In the genomic region with DNA sequence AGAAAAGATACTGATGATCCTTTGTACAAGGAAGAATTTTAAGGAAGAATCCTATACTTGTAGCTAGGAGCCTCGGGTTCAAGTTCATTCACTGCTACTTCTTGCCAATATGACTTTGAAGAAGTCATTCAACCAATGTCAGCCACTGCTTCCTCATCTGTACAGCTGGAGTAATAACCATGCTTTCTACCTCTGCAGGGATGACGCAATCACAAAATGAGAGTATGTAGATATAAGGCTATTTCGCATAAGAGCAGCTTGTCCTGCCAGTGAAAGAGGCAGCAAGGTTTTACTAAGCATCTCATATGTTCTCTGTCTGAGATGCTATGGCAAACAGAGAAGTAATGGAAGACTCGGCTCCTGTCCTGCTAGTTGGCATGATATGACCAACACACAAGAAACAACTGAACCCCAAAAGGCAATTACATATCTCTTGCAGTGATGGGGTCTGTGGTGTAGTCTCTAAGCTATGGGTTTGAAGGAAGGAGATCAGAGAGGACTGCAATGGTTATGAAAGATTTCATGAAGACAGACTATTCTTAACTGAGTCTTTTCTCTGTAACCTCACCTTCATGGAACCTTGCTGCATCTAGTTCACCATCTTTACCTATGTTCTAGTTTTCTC, we compare ENCODE assay signal across 1 cellular context.
TF ChIP-seq lines count a peak whose summit lies in the region.

No MANE protein-coding gene starts in this region.

TF ChIP-seq in K562, 482 proteins besides CTCF, POLR2A, EP300 and RAD21 (continues in another document):
- TF ChIP-seq ZNF551 (CRISPR knock-in tag; IDR thresholded peaks at IDR 0.05) (no peak), EP400 (IDR thresholded peaks at IDR 0.05) (peak; percentile 53), ESRRA (IDR thresholded peaks at IDR 0.05; ENCODE audit: borderline replicate concordance, low read depth) (0 out of 2 replicates have a peak, but pooled peaks have one; percentile 32), DMBX1 (CRISPR knock-in tag; IDR thresholded peaks at IDR 0.05; ENCODE audit: borderline replicate concordance) (no peak), CTBP1 (IDR thresholded peaks at IDR 0.05; ENCODE audit: borderline replicate concordance) (0 out of 2 replicates have a peak, but pooled peaks have one; percentile 22), CEBPG (CRISPR knock-in tag; IDR thresholded peaks at IDR 0.05) (peak; percentile 92), CEBPG (tag; conservative IDR thresholded peaks at IDR 0.05 in 1 of 2, IDR thresholded peaks at IDR 0.05 in 1 of 2) (peak; percentile 98 to 99), MTA3 (IDR thresholded peaks at IDR 0.05; ENCODE audit: borderline replicate concordance) (no peak), JUND (IDR thresholded peaks at IDR 0.05; ENCODE audit: borderline replicate concordance, low read depth, low read length) (peak; percentile 88), JUND (tag; IDR thresholded peaks at IDR 0.05; ENCODE audit: borderline replicate concordance, low read depth, low read length) (peak; percentile 84), JUNB (CRISPR knock-in tag; conservative IDR thresholded peaks at IDR 0.05) (peak; percentile 40; the same call in 1 of the 2 replicates), POLR2G (IDR thresholded peaks at IDR 0.05; ENCODE audit: low read depth, low read length) (no peak), PTRF (tag; IDR thresholded peaks at IDR 0.05) (no peak), IFI16 (CRISPR knock-in tag; IDR thresholded peaks at IDR 0.05) (no peak), ZNF431 (CRISPR knock-in tag; IDR thresholded peaks at IDR 0.05) (no peak), GATAD2A (IDR thresholded peaks at IDR 0.05) (no peak), NR3C1 (CRISPR knock-in tag; IDR thresholded peaks at IDR 0.05) (no peak), RBM17 (IDR thresholded peaks at IDR 0.05; ENCODE audit: borderline replicate concordance, low read depth, low read length) (no peak)
- TF ChIP-seq, protein P1, sequence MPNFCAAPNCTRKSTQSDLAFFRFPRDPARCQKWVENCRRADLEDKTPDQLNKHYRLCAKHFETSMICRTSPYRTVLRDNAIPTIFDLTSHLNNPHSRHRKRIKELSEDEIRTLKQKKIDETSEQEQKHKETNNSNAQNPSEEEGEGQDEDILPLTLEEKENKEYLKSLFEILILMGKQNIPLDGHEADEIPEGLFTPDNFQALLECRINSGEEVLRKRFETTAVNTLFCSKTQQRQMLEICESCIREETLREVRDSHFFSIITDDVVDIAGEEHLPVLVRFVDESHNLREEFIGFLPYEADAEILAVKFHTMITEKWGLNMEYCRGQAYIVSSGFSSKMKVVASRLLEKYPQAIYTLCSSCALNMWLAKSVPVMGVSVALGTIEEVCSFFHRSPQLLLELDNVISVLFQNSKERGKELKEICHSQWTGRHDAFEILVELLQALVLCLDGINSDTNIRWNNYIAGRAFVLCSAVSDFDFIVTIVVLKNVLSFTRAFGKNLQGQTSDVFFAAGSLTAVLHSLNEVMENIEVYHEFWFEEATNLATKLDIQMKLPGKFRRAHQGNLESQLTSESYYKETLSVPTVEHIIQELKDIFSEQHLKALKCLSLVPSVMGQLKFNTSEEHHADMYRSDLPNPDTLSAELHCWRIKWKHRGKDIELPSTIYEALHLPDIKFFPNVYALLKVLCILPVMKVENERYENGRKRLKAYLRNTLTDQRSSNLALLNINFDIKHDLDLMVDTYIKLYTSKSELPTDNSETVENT (CRISPR knock-in tag; IDR thresholded peaks at IDR 0.05): no peak
- TF ChIP-seq, protein P2, sequence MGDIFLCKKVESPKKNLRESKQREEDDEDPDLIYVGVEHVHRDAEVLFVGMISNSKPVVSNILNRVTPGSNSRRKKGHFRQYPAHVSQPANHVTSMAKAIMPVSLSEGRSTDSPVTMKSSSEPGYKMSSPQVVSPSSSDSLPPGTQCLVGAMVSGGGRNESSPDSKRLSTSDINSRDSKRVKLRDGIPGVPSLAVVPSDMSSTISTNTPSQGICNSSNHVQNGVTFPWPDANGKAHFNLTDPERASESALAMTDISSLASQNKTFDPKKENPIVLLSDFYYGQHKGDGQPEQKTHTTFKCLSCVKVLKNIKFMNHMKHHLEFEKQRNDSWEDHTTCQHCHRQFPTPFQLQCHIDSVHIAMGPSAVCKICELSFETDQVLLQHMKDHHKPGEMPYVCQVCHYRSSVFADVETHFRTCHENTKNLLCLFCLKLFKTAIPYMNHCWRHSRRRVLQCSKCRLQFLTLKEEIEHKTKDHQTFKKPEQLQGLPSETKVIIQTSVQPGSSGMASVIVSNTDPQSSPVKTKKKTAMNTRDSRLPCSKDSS (IDR thresholded peaks at IDR 0.05; ENCODE audit: low read depth, partially characterized antibody): no peak
- TF ChIP-seq, protein P3, sequence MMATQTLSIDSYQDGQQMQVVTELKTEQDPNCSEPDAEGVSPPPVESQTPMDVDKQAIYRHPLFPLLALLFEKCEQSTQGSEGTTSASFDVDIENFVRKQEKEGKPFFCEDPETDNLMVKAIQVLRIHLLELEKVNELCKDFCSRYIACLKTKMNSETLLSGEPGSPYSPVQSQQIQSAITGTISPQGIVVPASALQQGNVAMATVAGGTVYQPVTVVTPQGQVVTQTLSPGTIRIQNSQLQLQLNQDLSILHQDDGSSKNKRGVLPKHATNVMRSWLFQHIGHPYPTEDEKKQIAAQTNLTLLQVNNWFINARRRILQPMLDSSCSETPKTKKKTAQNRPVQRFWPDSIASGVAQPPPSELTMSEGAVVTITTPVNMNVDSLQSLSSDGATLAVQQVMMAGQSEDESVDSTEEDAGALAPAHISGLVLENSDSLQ (IDR thresholded peaks at IDR 0.05): no peak
- TF ChIP-seq, protein P4, sequence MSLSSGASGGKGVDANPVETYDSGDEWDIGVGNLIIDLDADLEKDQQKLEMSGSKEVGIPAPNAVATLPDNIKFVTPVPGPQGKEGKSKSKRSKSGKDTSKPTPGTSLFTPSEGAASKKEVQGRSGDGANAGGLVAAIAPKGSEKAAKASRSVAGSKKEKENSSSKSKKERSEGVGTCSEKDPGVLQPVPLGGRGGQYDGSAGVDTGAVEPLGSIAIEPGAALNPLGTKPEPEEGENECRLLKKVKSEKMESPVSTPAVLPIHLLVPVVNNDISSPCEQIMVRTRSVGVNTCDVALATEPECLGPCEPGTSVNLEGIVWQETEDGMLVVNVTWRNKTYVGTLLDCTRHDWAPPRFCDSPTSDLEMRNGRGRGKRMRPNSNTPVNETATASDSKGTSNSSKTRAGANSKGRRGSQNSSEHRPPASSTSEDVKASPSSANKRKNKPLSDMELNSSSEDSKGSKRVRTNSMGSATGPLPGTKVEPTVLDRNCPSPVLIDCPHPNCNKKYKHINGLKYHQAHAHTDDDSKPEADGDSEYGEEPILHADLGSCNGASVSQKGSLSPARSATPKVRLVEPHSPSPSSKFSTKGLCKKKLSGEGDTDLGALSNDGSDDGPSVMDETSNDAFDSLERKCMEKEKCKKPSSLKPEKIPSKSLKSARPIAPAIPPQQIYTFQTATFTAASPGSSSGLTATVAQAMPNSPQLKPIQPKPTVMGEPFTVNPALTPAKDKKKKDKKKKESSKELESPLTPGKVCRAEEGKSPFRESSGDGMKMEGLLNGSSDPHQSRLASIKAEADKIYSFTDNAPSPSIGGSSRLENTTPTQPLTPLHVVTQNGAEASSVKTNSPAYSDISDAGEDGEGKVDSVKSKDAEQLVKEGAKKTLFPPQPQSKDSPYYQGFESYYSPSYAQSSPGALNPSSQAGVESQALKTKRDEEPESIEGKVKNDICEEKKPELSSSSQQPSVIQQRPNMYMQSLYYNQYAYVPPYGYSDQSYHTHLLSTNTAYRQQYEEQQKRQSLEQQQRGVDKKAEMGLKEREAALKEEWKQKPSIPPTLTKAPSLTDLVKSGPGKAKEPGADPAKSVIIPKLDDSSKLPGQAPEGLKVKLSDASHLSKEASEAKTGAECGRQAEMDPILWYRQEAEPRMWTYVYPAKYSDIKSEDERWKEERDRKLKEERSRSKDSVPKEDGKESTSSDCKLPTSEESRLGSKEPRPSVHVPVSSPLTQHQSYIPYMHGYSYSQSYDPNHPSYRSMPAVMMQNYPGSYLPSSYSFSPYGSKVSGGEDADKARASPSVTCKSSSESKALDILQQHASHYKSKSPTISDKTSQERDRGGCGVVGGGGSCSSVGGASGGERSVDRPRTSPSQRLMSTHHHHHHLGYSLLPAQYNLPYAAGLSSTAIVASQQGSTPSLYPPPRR (CRISPR knock-in tag; IDR thresholded peaks at IDR 0.05; ENCODE audit: borderline replicate concordance): no peak
- TF ChIP-seq, protein P5, sequence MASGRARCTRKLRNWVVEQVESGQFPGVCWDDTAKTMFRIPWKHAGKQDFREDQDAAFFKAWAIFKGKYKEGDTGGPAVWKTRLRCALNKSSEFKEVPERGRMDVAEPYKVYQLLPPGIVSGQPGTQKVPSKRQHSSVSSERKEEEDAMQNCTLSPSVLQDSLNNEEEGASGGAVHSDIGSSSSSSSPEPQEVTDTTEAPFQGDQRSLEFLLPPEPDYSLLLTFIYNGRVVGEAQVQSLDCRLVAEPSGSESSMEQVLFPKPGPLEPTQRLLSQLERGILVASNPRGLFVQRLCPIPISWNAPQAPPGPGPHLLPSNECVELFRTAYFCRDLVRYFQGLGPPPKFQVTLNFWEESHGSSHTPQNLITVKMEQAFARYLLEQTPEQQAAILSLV (tag; IDR thresholded peaks at IDR 0.05): peak; percentile 77
- TF ChIP-seq, protein P6, sequence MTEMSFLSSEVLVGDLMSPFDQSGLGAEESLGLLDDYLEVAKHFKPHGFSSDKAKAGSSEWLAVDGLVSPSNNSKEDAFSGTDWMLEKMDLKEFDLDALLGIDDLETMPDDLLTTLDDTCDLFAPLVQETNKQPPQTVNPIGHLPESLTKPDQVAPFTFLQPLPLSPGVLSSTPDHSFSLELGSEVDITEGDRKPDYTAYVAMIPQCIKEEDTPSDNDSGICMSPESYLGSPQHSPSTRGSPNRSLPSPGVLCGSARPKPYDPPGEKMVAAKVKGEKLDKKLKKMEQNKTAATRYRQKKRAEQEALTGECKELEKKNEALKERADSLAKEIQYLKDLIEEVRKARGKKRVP (CRISPR knock-in tag; IDR thresholded peaks at IDR 0.05): peak; percentile 94
- TF ChIP-seq, protein P7, sequence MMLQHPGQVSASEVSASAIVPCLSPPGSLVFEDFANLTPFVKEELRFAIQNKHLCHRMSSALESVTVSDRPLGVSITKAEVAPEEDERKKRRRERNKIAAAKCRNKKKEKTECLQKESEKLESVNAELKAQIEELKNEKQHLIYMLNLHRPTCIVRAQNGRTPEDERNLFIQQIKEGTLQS (IDR thresholded peaks at IDR 0.05): peak; percentile 99
- TF ChIP-seq, protein P7 (CRISPR knock-in tag; conservative IDR thresholded peaks at IDR 0.05): peak; percentile 87
- TF ChIP-seq, protein P8, sequence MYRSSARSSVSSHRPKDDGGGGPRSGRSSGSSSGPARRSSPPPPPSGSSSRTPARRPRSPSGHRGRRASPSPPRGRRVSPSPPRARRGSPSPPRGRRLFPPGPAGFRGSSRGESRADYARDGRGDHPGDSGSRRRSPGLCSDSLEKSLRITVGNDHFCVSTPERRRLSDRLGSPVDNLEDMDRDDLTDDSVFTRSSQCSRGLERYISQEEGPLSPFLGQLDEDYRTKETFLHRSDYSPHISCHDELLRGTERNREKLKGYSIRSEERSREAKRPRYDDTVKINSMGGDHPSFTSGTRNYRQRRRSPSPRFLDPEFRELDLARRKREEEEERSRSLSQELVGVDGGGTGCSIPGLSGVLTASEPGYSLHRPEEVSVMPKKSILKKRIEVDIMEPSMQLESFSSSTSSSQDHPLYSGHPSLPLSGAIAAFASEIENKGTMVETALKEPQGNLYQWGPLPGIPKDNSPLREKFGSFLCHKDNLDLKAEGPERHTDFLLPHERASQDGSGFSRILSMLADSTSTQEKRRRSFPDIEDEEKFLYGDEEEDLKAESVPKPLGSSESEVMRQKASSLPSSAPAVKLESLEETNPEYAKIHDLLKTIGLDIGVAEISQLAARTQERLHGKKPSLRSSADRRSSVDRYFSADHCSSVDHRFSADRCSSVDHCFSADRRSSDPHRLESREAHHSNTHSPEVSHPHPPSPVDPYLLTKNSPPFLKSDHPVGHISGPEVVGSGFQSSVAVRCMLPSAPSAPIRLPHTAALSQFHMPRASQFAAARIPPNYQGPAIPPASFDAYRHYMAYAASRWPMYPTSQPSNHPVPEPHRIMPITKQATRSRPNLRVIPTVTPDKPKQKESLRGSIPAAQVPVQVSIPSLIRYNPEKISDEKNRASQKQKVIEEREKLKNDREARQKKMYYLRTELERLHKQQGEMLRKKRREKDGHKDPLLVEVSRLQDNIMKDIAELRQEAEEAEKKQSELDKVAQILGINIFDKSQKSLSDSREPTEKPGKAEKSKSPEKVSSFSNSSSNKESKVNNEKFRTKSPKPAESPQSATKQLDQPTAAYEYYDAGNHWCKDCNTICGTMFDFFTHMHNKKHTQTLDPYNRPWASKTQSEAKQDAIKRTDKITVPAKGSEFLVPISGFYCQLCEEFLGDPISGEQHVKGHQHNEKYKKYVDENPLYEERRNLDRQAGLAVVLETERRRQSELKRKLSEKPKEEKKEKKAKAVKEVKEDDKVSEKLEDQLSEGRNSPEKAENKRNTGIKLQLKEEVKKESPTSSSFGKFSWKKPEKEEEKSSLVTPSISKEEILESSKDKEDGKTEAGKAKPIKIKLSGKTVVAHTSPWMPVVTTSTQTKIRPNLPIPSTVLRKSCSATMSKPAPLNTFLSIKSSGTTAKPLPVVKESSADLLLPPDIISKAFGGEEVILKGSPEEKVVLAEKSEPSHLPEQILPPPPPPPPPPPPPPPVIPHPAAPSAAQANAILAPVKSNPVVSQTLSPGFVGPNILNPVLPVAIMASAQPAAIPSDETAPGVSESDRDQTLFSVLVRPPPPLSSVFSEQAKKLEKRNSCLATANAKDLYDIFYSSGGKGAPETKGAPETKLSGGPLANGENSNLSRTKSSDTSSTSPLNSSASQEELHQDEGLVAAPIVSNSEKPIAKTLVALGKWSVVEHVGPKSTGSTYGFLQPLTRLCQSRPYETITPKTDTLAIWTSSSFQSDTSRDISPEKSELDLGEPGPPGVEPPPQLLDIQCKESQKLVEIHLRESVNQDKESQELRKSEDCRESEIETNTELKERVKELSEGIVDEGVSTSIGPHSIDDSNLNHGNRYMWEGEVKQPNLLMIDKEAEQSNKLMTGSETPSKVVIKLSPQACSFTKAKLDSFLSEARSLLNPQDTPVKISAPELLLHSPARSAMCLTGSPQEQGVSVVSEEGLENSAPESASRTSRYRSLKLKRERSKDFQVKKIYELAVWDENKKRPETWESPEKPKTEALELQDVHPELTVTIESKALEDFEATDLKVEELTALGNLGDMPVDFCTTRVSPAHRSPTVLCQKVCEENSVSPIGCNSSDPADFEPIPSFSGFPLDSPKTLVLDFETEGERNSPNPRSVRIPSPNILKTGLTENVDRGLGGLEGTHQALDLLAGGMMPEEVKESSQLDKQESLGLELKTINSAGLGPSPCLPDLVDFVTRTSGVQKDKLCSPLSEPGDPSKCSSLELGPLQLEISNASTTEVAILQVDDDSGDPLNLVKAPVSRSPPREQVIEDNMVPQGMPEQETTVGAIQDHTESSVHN (IDR thresholded peaks at IDR 0.05; ENCODE audit: borderline replicate concordance in 1 of 2, low read depth in 1 of 2): no peak; a peak in 1 of 4 replicates
